In genomic region chr5:51382759-51383493, GRCh38 we compare ENCODE assay signal across 8 cellular contexts. TPM values are rescaled to one million over a fixed set of nuclear protein-coding genes. Genes with fewer than 3 reads are reported as not detected.
DNase-seq lines count a peak whose midpoint lies in the region; ATAC-seq and TF ChIP-seq lines count a peak whose summit lies in the region.

TSS of gene ISL1 (plus strand) at chr5:51383448. CDS start at chr5:51383672, 224 bp downstream.

- no peaks in the 10 kb centered on the region for H3K36me3 Mint-ChIP-seq in WTC11

- ATAC-seq in WTC11 (peak; percentile 79), left cardiac atrium (peak; percentile 62 to 89), GM21717 (IDR thresholded peaks at IDR 0.05; ENCODE audit: unreplicated experiment) (no peak)

- H3K27ac Mint-ChIP-seq in WTC11, result peak within 1 kb of the TSS; percentile 5; the same call in 1 of the 2 replicates

- H3K27me3 Mint-ChIP-seq in WTC11 (ENCODE audit: low read depth), result peaks cover 100% of the 10 kb centered on the region

- H3K4me3 Mint-ChIP-seq in WTC11, result peak within 1 kb of the TSS; percentile 78

- CTCF ChIA-PET in WTC11 (lab: Charles Lee), result interaction anchor here (0.9 to 3.0 kb wide), 9 partner anchors 10 to 626 kb away, joined by 3 to 18 read pairs (median 6); no protein-coding TSS in a partner anchor

- DNase-seq in EL (peak; percentile 71), NCI-H1105 treated with DMSO at 0.1 percent for 48 hours (lab: John Stamatoyannopoulos, UW) (peak; percentile 91), WTC11 (ENCODE audit: low spot score) (peak; percentile 88), left cardiac atrium (peak; percentile 50), putamen (ENCODE audit: low spot score) (peak; percentile 53), Kasumi-1 (lab: John Stamatoyannopoulos, UW) (no peak), AML-193 (lab: John Stamatoyannopoulos, UW) (no peak)

- no peaks in the 10 kb centered on the region for H3K9me3 Mint-ChIP-seq in WTC11

- TF ChIP-seq CTCF in WTC11 (IDR thresholded peaks at IDR 0.05), result no peak

- intact Hi-C loops in left cardiac atrium (cut with DNase I), result no loop called here

- peaks cover 87% of the 10 kb centered on the region for H3K4me1 Mint-ChIP-seq in WTC11

- POLR2A ChIA-PET in WTC11 (lab: Charles Lee), result interaction anchor here (0.6 to 2.1 kb wide), 4 partner anchors 12 to 417 kb away, joined by 3 to 4 read pairs (median 4); no protein-coding TSS in a partner anchor

TF ChIP-seq in WTC11, 78 proteins besides CTCF, POLR2A, EP300 and RAD21:
- TF ChIP-seq ZNF423 (CRISPR knock-in tag; IDR thresholded peaks at IDR 0.05) (peak; percentile 70), FOXP4 (CRISPR knock-in tag; IDR thresholded peaks at IDR 0.05) (peak; percentile 33; the same call in 1 of the 2 replicates), FOXP1 (CRISPR knock-in tag; IDR thresholded peaks at IDR 0.05; ENCODE audit: borderline replicate concordance) (peak; percentile 40; the same call in 1 of the 2 replicates), AR (CRISPR knock-in tag; IDR thresholded peaks at IDR 0.05) (no peak), FOXK1 (CRISPR knock-in tag; IDR thresholded peaks at IDR 0.05) (peak; percentile 49; the same call in 1 of the 2 replicates), ETV6 (CRISPR knock-in tag; IDR thresholded peaks at IDR 0.05) (0 out of 2 replicates have a peak, but pooled peaks have one; percentile 58), E2F5 (CRISPR knock-in tag; IDR thresholded peaks at IDR 0.05) (peak; percentile 41; the same call in 1 of the 2 replicates), JUN (CRISPR knock-in tag; IDR thresholded peaks at IDR 0.05) (no peak)
TF ChIP-seq in WTC11: peak in this region for 6.

RNA-seq across cellular contexts. Expression of gene ISL1, which starts in this region (rescaled TPM):
- 0.07 to 0.18 TPM in 2 of 3 replicates, not detected in the other for total RNA-seq in WTC11 (2021)
- total RNA-seq in left cardiac atrium, result not detected

Comparison
In these comparisons a context has a peak if more than half of its experiments do, and no peak if none do; other contexts are left out.
1. Peak in DNase-seq and ATAC-seq in WTC11; RNA of the gene not detected or under 1 TPM.
2. Peak in DNase-seq and ATAC-seq in left cardiac atrium; RNA of the gene not detected or under 1 TPM.
3. DNase-seq: peak in EL (single experiment), NCI-H1105 treated with DMSO at 0.1 percent for 48 hours (single experiment) and putamen (single experiment); none in Kasumi-1 (0 of 2) and AML-193 (0 of 2).